Comparison of ENCODE assay signal across 11 cellular contexts in the genomic region with DNA sequence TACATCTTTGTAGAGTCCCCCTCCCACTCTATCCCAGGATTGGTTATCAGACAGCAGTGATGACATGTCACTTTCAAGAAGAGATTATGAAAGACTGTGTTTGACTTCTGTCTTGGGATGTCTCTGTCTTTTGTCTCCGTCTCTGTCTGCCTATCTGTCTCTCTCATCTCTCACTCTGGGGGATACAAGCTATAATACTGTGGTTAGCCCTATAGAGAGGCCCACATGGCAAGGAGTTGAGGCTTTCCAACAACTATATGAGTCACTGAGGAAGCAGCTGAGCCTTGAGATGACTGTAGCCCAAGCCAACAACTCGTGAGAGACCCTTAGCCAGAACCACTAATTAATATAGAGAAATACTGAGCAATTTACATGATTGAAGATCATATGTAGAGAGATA.
A peak's percentile ranks its signal among the peaks of the same experiment; 100 is the strongest.
DNase-seq lines count a peak whose midpoint lies in the region; ATAC-seq and TF ChIP-seq lines count a peak whose summit lies in the region.
"Had no signal": no experiment of that assay in that cellular context is flagged by ENCODE, and none has a peak within 500 bp of the region (broad histone marks: within the 10 kb centered on the region; RNA-seq: fewer than 3 reads in every experiment).

No MANE protein-coding gene starts in this region.

- no peak overlapping the region for H3K4me3 ChIP-seq in left lung

- H3K27ac ChIP-seq in left lung: no peak overlapping the region
- H3K27ac ChIP-seq: KMS-11 had no signal

- ATAC-seq in GM18511 (IDR thresholded peaks at IDR 0.05; ENCODE audit: unreplicated experiment) (peak; percentile 70), GM21526 (IDR thresholded peaks at IDR 0.05; ENCODE audit: low FRiP score, unreplicated experiment) (peak; percentile 58), HG03520 (IDR thresholded peaks at IDR 0.05; ENCODE audit: unreplicated experiment) (peak; percentile 76), HG02678 (IDR thresholded peaks at IDR 0.05; ENCODE audit: unreplicated experiment) (no peak), left lung (no peak)

- H3K36me3 ChIP-seq in left lung: no peaks in the 10 kb centered on the region

- DNase-seq in dermis blood vessel endothelial cell (peak; percentile 40), left lung (no peak), SW 1271 (lab: John Stamatoyannopoulos, UW) (no peak)
- DNase-seq in activated naive CD4-positive, alpha-beta T cell treated with anti-CD3 and anti-CD28 coated beads, Interleukin-2, amount 10 ng/mL, durations not matched to agents 7 days and 5 days: no peak
- DNase-seq: Calu3, NCI-H526 treated with DMSO at 0.1 percent for 48 hours had no signal

- no peak for TF ChIP-seq CTCF in left lung (IDR thresholded peaks at IDR 0.05)

- no peak overlapping the region for H3K27ac Mint-ChIP-seq in activated naive CD4-positive, alpha-beta T cell treated with anti-CD3 and anti-CD28 coated beads, Interleukin-2, amount 10 ng/mL, durations not matched to agents 7 days and 5 days

- no peaks in the 10 kb centered on the region for H3K9me3 Mint-ChIP-seq in activated naive CD4-positive, alpha-beta T cell treated with anti-CD3 and anti-CD28 coated beads, Interleukin-2, amount 10 ng/mL, durations not matched to agents 7 days and 5 days

- no peaks in the 10 kb centered on the region for H3K4me1 ChIP-seq in left lung

- CTCF ChIA-PET in activated naive CD4-positive, alpha-beta T cell treated with anti-CD3 and anti-CD28 coated beads, Interleukin-2, amount 10 ng/mL, durations not matched to agents 7 days and 5 days (lab: Charles Lee): interaction anchor here (1.4 kb wide), 1 partner anchor 192 kb away, joined by 3 read pairs; no protein-coding TSS in a partner anchor

- no peak overlapping the region for H3K4me3 Mint-ChIP-seq in activated naive CD4-positive, alpha-beta T cell treated with anti-CD3 and anti-CD28 coated beads, Interleukin-2, amount 10 ng/mL, durations not matched to agents 7 days and 5 days

- H3K27me3 Mint-ChIP-seq in activated naive CD4-positive, alpha-beta T cell treated with anti-CD3 and anti-CD28 coated beads, Interleukin-2, amount 10 ng/mL, durations not matched to agents 7 days and 5 days: peaks cover 6% of the 10 kb centered on the region

- no peaks in the 10 kb centered on the region for H3K27me3 ChIP-seq in left lung

- no peaks in the 10 kb centered on the region for H3K36me3 Mint-ChIP-seq in activated naive CD4-positive, alpha-beta T cell treated with anti-CD3 and anti-CD28 coated beads, Interleukin-2, amount 10 ng/mL, durations not matched to agents 7 days and 5 days

- no peaks in the 10 kb centered on the region for H3K9me3 ChIP-seq in left lung

- peaks cover 14% of the 10 kb centered on the region for H3K4me1 Mint-ChIP-seq in activated naive CD4-positive, alpha-beta T cell treated with anti-CD3 and anti-CD28 coated beads, Interleukin-2, amount 10 ng/mL, durations not matched to agents 7 days and 5 days

- intact Hi-C loops in left lung (cut with DNase I): no loop called here

Comparison
In these comparisons a context has a peak if more than half of its experiments do, and no peak if none do; other contexts are left out.
1. ATAC-seq: peak in GM18511 (single experiment), GM21526 (single experiment) and HG03520 (single experiment); none in HG02678 (single experiment) and left lung (single experiment).